In genomic region chr2:202870431-202871160, GRCh38 we compare ENCODE assay signal across 8 cellular contexts. TPM values are rescaled to one million over a fixed set of nuclear protein-coding genes. Genes with fewer than 3 reads are reported as not detected.
A peak's percentile ranks its signal among the peaks of the same experiment; 100 is the strongest.
DNase-seq lines count a peak whose midpoint lies in the region; TF ChIP-seq lines count a peak whose summit lies in the region.

No MANE protein-coding gene starts in this region.

- POLR2A ChIA-PET in RWPE1 (lab: Yijun Ruan, JAX; ENCODE audit: low non-redundant PET), result no interaction called here

- no peaks in the 10 kb centered on the region for H3K9me2 ChIP-seq in GM23248 (ENCODE audit: insufficient read depth)

- H2AFZ ChIP-seq in GM23248, result peak overlapping the region; percentile 97

- no peaks in the 10 kb centered on the region for H3K36me3 Mint-ChIP-seq in neural crest cell (ENCODE audit: low read depth)

- H3K4me3 Mint-ChIP-seq in neural crest cell, result peak overlapping the region; percentile 94

- WGBS in GM23248 (ENCODE audit: low coverage in 1 of 2, low lambda C conversion rate in 2 of 2, missing lambda C conversion rate in 2 of 2), 2 experiments, result 2 to 4% methylated on average over 25 of the region's 25 CpGs

- H3K27ac Mint-ChIP-seq in neural crest cell (ENCODE audit: unreplicated experiment), result peak overlapping the region; percentile 91

- in situ Hi-C loops in GM23248 (cut with MboI), result loop anchor here (25.0 kb wide), 1 partner anchor 283 kb away; no protein-coding TSS in a partner anchor

- H3K4me1 ChIP-seq in GM23248 (ENCODE audit: insufficient read depth), result no peaks in the 10 kb centered on the region

- peak overlapping the region; percentile 51 for H3K27ac ChIP-seq in GM23248
- peak overlapping the region; percentile 70 for H3K27ac ChIP-seq in RWPE1

- peak; percentile 66 for DNase-seq in Daoy (ENCODE audit: low read depth)
- peak; percentile 52 for DNase-seq in GM23248
- DNase-seq in RWPE1 (ENCODE audit: low spot score), result peak; percentile 81
- DNase-seq in activated T-helper 9 cell treated with anti-CD3 and anti-CD28 coated beads, Interleukin-2, amount 50 U/mL, for 16 hours (ENCODE audit: low read depth), result peak; percentile 41
- peak; percentile 32 for DNase-seq in fibroblast of the aortic adventitia (ENCODE audit: low read depth)
- DNase-seq in neural crest cell (ENCODE audit: low read depth, low spot score), result peak; percentile 54
- peak; percentile 61 for DNase-seq in superior temporal gyrus (ENCODE audit: extremely low spot score)

- peaks cover 18% of the 10 kb centered on the region for H3K4me1 Mint-ChIP-seq in neural crest cell

- H3K4me3 ChIP-seq in GM23248, result peak overlapping the region; percentile 83
- peak overlapping the region; percentile 86 for H3K4me3 ChIP-seq in fibroblast of the aortic adventitia (ENCODE audit: low read depth, low read length)

- H3K79me2 ChIP-seq in GM23248 (ENCODE audit: insufficient read depth), result no peaks in the 10 kb centered on the region

- no peaks in the 10 kb centered on the region for H4K20me1 ChIP-seq in GM23248 (ENCODE audit: insufficient read depth)

- no peaks in the 10 kb centered on the region for H3K27me3 Mint-ChIP-seq in neural crest cell (ENCODE audit: low read depth)

- peak overlapping the region; percentile 97 for H3K4me2 ChIP-seq in GM23248 (ENCODE audit: unreplicated experiment)

- H3K9ac ChIP-seq in GM23248, result peak overlapping the region; percentile 79

- CTCF ChIA-PET in RWPE1 (lab: Yijun Ruan, JAX), result interaction anchor here (0.6 to 1.5 kb wide), 4 partner anchors 10 to 297 kb away, joined by 3 to 5 read pairs (median 4); no protein-coding TSS in a partner anchor

- H3K9me3 ChIP-seq in GM23248 (ENCODE audit: low read depth), result no peaks in the 10 kb centered on the region

- no peaks in the 10 kb centered on the region for H3K9me3 Mint-ChIP-seq in neural crest cell

- peaks cover 7% of the 10 kb centered on the region; the same call in 1 of the 2 replicates for H3F3A ChIP-seq in GM23248 (ENCODE audit: insufficient read depth)

- no peaks in the 10 kb centered on the region for H3K27me3 ChIP-seq in GM23248 (replicated peaks; ENCODE audit: insufficient read depth)

- no peaks in the 10 kb centered on the region for H3K36me3 ChIP-seq in GM23248 (ENCODE audit: low read depth)

- TF ChIP-seq CTCF in LNCAP (IDR thresholded peaks at IDR 0.05), result peak; percentile 17; the same call in 1 of the 2 replicates
- TF ChIP-seq CTCF in RWPE1 (conservative IDR thresholded peaks at IDR 0.05; ENCODE audit: low read depth), result peak; percentile 55
- TF ChIP-seq CTCF in fibroblast of the aortic adventitia (IDR thresholded peaks at IDR 0.05; ENCODE audit: insufficient read depth, low read length), result peak; percentile 40
- peak; percentile 71 for TF ChIP-seq CTCF in neural crest cell (conservative IDR thresholded peaks at IDR 0.05)

RNA-seq across cellular contexts. Expression of gene ICA1L, which starts 1.0 kb away (rescaled TPM):
- total RNA-seq in Daoy (2014; rRNA removed; shearing (Covaris generic)), result 0.36 and 0.74 TPM in 2 replicates
- 5.4 and 8.1 TPM in 2 replicates for total RNA-seq in GM23248 (2014; rRNA removed; shearing (Covaris generic))
- 3.4 and 3.8 TPM in 2 replicates for polyA plus RNA-seq in GM23248 (2016; fragmentation: Nextera tagmentation; extraction: Ambion mirVana)
- total RNA-seq in fibroblast of the aortic adventitia (ENCODE audit: low replicate concordance) (8.9 TPM in 2 replicates), neural crest cell (12.9 and 15.1 TPM in 2 replicates)

RNA-seq across cellular contexts. Expression of gene WDR12, which starts 40.9 kb away (rescaled TPM):
- total RNA-seq in Daoy (2014; rRNA removed; shearing (Covaris generic)), result 110 and 112 TPM in 2 replicates
- 16.2 and 45.8 TPM in 2 replicates for total RNA-seq in GM23248 (2014; rRNA removed; shearing (Covaris generic))
- 60.3 and 66.1 TPM in 2 replicates for polyA plus RNA-seq in GM23248 (2016; fragmentation: Nextera tagmentation; extraction: Ambion mirVana)
- total RNA-seq in fibroblast of the aortic adventitia (ENCODE audit: low replicate concordance), result 28.1 and 34.4 TPM in 2 replicates
- total RNA-seq in neural crest cell, result 69.8 and 71.1 TPM in 2 replicates

RNA-seq across cellular contexts. Expression of gene CARF, which starts 41.5 kb away (rescaled TPM):
- total RNA-seq in Daoy (2014; rRNA removed; shearing (Covaris generic)), result 4.9 and 5.8 TPM in 2 replicates
- 8.1 and 9.5 TPM in 2 replicates for total RNA-seq in GM23248 (2014; rRNA removed; shearing (Covaris generic))
- polyA plus RNA-seq in GM23248 (2016; fragmentation: Nextera tagmentation; extraction: Ambion mirVana), result 4.3 and 4.8 TPM in 2 replicates
- total RNA-seq in fibroblast of the aortic adventitia (ENCODE audit: low replicate concordance) (14.0 and 14.2 TPM in 2 replicates), neural crest cell (6.8 and 7.8 TPM in 2 replicates)

Comparison
In these comparisons a context has a peak if more than half of its experiments do, and no peak if none do; other contexts are left out.
1. Peak in every context shown above with its lines: DNase-seq, H3K4me3 ChIP-seq and H3K27ac ChIP-seq.
2. CTCF ChIP-seq: peak in every context shown above with its lines; median percentile 71 in neural crest cell; 55 in RWPE1; 40 in fibroblast of the aortic adventitia; 17 in LNCAP.